Comparison of ENCODE assay signal across 15 cellular contexts in the genomic region with DNA sequence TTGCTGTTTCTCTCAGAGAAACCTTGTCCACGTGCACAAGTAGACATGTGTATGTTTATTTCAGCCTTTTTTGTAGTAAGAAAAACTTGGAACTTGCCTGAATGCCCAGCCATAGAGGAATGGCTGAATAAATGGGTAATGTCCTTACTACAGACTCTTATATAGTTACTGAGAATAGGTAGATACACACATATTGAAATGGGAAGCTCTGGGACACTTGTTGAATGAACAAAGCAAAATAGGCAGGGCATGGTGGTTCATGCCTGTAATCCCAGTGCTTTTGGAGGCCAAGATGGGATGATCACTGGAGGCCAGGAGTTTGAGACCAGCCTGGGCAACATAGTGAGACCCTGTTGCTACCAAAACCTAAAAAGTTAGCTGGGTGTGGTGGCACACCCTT. TPM values are rescaled to one million over a fixed set of nuclear protein-coding genes. Genes with fewer than 3 reads are reported as not detected.
A peak's percentile ranks its signal among the peaks of the same experiment; 100 is the strongest.
DNase-seq lines count a peak whose midpoint lies in the region; ATAC-seq and TF ChIP-seq lines count a peak whose summit lies in the region.
"Had no signal": no experiment of that assay in that cellular context is flagged by ENCODE, and none has a peak within 500 bp of the region (broad histone marks: within the 10 kb centered on the region; RNA-seq: fewer than 3 reads in every experiment).

No MANE protein-coding gene starts in this region.

- DNase-seq in SK-N-SH (no peak), adipocyte (ENCODE audit: low read depth) (no peak), nephron progenitor cell (no peak), DMS153 treated with DMSO at 0.1 percent for 48 hours (lab: John Stamatoyannopoulos, UW; ENCODE audit: unreplicated experiment) (no peak), erythroblast (lab: John Stamatoyannopoulos, UW) (no peak)
- DNase-seq: activated CD8-positive, alpha-beta memory T cell treated with anti-CD3 and anti-CD28 coated beads, Interleukin-2, amount 50 U/mL, for 4 hours; midbrain; NCI-H1930; NK-92 treated with Interleukin-12 subunit alpha and Interleukin-12 subunit beta, amount 100 ng/mL, for 24 hours had no signal

- peaks cover 18 to 20% (median 20%) of the 10 kb centered on the region in 3 donors for H3K4me1 Mint-ChIP-seq in IgD-negative memory B cell
- H3K4me1 Mint-ChIP-seq in nephron progenitor cell, result peaks cover 39% of the 10 kb centered on the region

- no peak overlapping the region for H3K9ac ChIP-seq in SK-N-SH
- peak overlapping the region; percentile 95 for H3K9ac ChIP-seq in adipocyte (ENCODE audit: low read length)

- 68% methylated on average over 1 of the region's 1 CpG for WGBS in SK-N-SH (ENCODE audit: low lambda C conversion rate)

- no peaks in the 10 kb centered on the region for H3K27me3 Mint-ChIP-seq in IgD-negative memory B cell
- peaks cover 12% of the 10 kb centered on the region for H3K27me3 Mint-ChIP-seq in nephron progenitor cell (ENCODE audit: low read depth, poor library complexity)

- no peak for TF ChIP-seq EP300 in SK-N-SH (IDR thresholded peaks at IDR 0.05; ENCODE audit: borderline replicate concordance in 1 of 2, low read depth in 1 of 2, low read length in 1 of 2)

- TF ChIP-seq POLR2A in erythroblast (IDR thresholded peaks at IDR 0.05; ENCODE audit: low read length), result no peak

- CTCF ChIA-PET in SK-N-SH (lab: Yijun Ruan, JAX), result interaction anchor here (0.9 to 11.5 kb wide), 4 partner anchors 19 to 113 kb away, joined by 3 to 142 read pairs (median 8); a partner anchor contains a TSS

- H3K36me3 Mint-ChIP-seq in IgD-negative memory B cell, result no peaks in the 10 kb centered on the region
- H3K36me3 Mint-ChIP-seq in nephron progenitor cell (ENCODE audit: low read depth), result peaks cover 40% of the 10 kb centered on the region

- H3K36me3 ChIP-seq in SK-N-SH (replicated peaks in 1 of 2; ENCODE audit: control insufficient read depth in 1 of 2, insufficient read depth in 2 of 2, low read length in 1 of 2) (peaks cover 28 to 43% of the 10 kb centered on the region in 2 experiments), adipocyte (ENCODE audit: control insufficient read depth, insufficient read depth, low read length, severe bottlenecking) (peaks cover 40% of the 10 kb centered on the region)

- no peaks in the 10 kb centered on the region for H4K20me1 ChIP-seq in SK-N-SH (ENCODE audit: insufficient read depth)

- no peak overlapping the region for H3K27ac ChIP-seq in SK-N-SH (ENCODE audit: low read depth in 2 of 2, low read length in 1 of 2)
- H3K27ac ChIP-seq: cardiac muscle cell had no signal

- ATAC-seq in SK-N-SH treated with all-trans-retinoic acid at 6 μM for 48 hours, result no peak
- ATAC-seq in GM19023 (IDR thresholded peaks at IDR 0.05; ENCODE audit: unreplicated experiment), result no peak
- ATAC-seq: esophagus mucosa had no signal

- no peaks in the 10 kb centered on the region for H3K9me2 ChIP-seq in SK-N-SH

- no peak for TF ChIP-seq RAD21 in SK-N-SH (IDR thresholded peaks at IDR 0.05; ENCODE audit: low read length)

- H3F3A ChIP-seq in SK-N-SH (replicated peaks; ENCODE audit: insufficient read depth), result peaks cover 7% of the 10 kb centered on the region

- peak overlapping the region in 1 of 2 experiments; percentile 96; a peak in 2 of 4 replicates for H3K4me3 ChIP-seq in SK-N-SH (ENCODE audit: low read depth in 2 of 2, low read length in 1 of 2)
- no peak overlapping the region for H3K4me3 ChIP-seq in adipocyte (ENCODE audit: low read length)
- H3K4me3 ChIP-seq: cardiac muscle cell had no signal

- H3K4me3 Mint-ChIP-seq in IgD-negative memory B cell (peak overlapping the region; percentile 87 to 97 (median 94)), nephron progenitor cell (peak overlapping the region; percentile 82)

- TF ChIP-seq CTCF in SK-N-SH (IDR thresholded peaks at IDR 0.05) (no peak), nephron progenitor cell (IDR thresholded peaks at IDR 0.05) (no peak)

- no peak overlapping the region for H2AFZ ChIP-seq in SK-N-SH (ENCODE audit: low read depth)

- H3K9me3 ChIP-seq in SK-N-SH, result no peaks in the 10 kb centered on the region
- H3K9me3 ChIP-seq in adipocyte (ENCODE audit: control insufficient read depth, low read length), result no peaks in the 10 kb centered on the region
- H3K9me3 ChIP-seq: thoracic aorta had no signal

- H3K27me3 ChIP-seq in SK-N-SH (ENCODE audit: insufficient read depth) (no peaks in the 10 kb centered on the region), adipocyte (replicated peaks; ENCODE audit: control insufficient read depth, insufficient read depth, low read length) (no peaks in the 10 kb centered on the region)
- H3K27me3 ChIP-seq: cardiac muscle cell had no signal

- H3K4me1 ChIP-seq in SK-N-SH (ENCODE audit: control insufficient read depth in 1 of 2, insufficient read depth in 2 of 2, low read depth in 1 of 2, low read length in 1 of 2), result peaks cover 7 to 24% of the 10 kb centered on the region in 2 experiments; a peak in 2 of 4 replicates
- H3K4me1 ChIP-seq in adipocyte (ENCODE audit: control insufficient read depth, insufficient read depth, low read length), result peaks cover 19% of the 10 kb centered on the region

- peaks cover 23% of the 10 kb centered on the region for H3K79me2 ChIP-seq in SK-N-SH (ENCODE audit: insufficient read depth)

- H3K4me2 ChIP-seq in SK-N-SH, result peak overlapping the region; percentile 92

- no peaks in the 10 kb centered on the region for H3K9me3 Mint-ChIP-seq in IgD-negative memory B cell
- H3K9me3 Mint-ChIP-seq in nephron progenitor cell, result no peaks in the 10 kb centered on the region

- peak overlapping the region in 2 of 3 donors; percentile 36 to 85 for H3K27ac Mint-ChIP-seq in IgD-negative memory B cell
- H3K27ac Mint-ChIP-seq in nephron progenitor cell, result no peak overlapping the region

- POLR2A ChIA-PET in SK-N-SH (lab: Yijun Ruan, JAX), result no interaction called here

TF ChIP-seq in SK-N-SH, 30 proteins besides CTCF, POLR2A, EP300 and RAD21 (continues in another document):
- TF ChIP-seq EZH2phosphoT487 (IDR thresholded peaks at IDR 0.05; ENCODE audit: borderline replicate concordance, low read depth), result no peak
- no peak for TF ChIP-seq TAF1 (IDR thresholded peaks at IDR 0.05; ENCODE audit: borderline replicate concordance, low read depth, low read length)
- no peak for TF ChIP-seq ELF1 (IDR thresholded peaks at IDR 0.05)
- TF ChIP-seq TCF12 (IDR thresholded peaks at IDR 0.05), result no peak
- TF ChIP-seq NRF1 (IDR thresholded peaks at IDR 0.05; ENCODE audit: low read depth, low read length), result no peak
- TF ChIP-seq GATA2 (CRISPR knock-in tag; IDR thresholded peaks at IDR 0.05), result no peak
- TF ChIP-seq, protein P1, sequence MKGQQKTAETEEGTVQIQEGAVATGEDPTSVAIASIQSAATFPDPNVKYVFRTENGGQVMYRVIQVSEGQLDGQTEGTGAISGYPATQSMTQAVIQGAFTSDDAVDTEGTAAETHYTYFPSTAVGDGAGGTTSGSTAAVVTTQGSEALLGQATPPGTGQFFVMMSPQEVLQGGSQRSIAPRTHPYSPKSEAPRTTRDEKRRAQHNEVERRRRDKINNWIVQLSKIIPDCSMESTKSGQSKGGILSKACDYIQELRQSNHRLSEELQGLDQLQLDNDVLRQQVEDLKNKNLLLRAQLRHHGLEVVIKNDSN (IDR thresholded peaks at IDR 0.05; ENCODE audit: borderline replicate concordance, low read depth), result no peak
- TF ChIP-seq CHD2 (IDR thresholded peaks at IDR 0.05; ENCODE audit: low read length, partially characterized antibody), result no peak
- no peak for TF ChIP-seq RXRA (IDR thresholded peaks at IDR 0.05; ENCODE audit: borderline replicate concordance, low read depth)

TF ChIP-seq in SK-N-SH treated with all-trans-retinoic acid at 6 μM for 48 hours, 23 proteins besides CTCF, POLR2A, EP300 and RAD21 (continues in another document):
- TF ChIP-seq, protein P2, sequence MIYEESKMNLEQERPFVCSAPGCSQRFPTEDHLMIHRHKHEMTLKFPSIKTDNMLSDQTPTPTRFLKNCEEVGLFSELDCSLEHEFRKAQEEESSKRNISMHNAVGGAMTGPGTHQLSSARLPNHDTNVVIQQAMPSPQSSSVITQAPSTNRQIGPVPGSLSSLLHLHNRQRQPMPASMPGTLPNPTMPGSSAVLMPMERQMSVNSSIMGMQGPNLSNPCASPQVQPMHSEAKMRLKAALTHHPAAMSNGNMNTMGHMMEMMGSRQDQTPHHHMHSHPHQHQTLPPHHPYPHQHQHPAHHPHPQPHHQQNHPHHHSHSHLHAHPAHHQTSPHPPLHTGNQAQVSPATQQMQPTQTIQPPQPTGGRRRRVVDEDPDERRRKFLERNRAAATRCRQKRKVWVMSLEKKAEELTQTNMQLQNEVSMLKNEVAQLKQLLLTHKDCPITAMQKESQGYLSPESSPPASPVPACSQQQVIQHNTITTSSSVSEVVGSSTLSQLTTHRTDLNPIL (CRISPR knock-in tag; IDR thresholded peaks at IDR 0.05; ENCODE audit: low read depth), result no peak

RNA-seq across cellular contexts. Expression of a gene that starts 1.7 kb away (rescaled TPM):
- polyA plus RNA-seq in SK-N-SH (2012; rRNA removed), result 85.1 and 89.4 TPM in 2 replicates
- 33.2 and 50.5 TPM in 2 replicates for polyA plus RNA-seq in SK-N-SH (2012; cell fraction: cytosol; rRNA removed)
- 142 and 150 TPM in 2 replicates for polyA plus RNA-seq in SK-N-SH (2012; cell fraction: nucleus; rRNA removed)
- polyA plus RNA-seq in IgD-negative memory B cell, result 65.3 TPM

RNA-seq across cellular contexts. Expression of a gene that starts 4.5 kb away (rescaled TPM):
- 24.2 and 25.8 TPM in 2 replicates for polyA plus RNA-seq in SK-N-SH (2012; rRNA removed)
- polyA plus RNA-seq in SK-N-SH (2012; cell fraction: cytosol; rRNA removed), result 16.3 and 19.5 TPM in 2 replicates
- 21.2 and 21.5 TPM in 2 replicates for polyA plus RNA-seq in SK-N-SH (2012; cell fraction: nucleus; rRNA removed)
- polyA plus RNA-seq in IgD-negative memory B cell, result 29.4 TPM

RNA-seq across cellular contexts. Expression of a gene that starts 17.9 kb away (rescaled TPM):
- 19.5 and 21.2 TPM in 2 replicates for polyA plus RNA-seq in SK-N-SH (2012; rRNA removed)
- polyA plus RNA-seq in SK-N-SH (2012; cell fraction: cytosol; rRNA removed), result 11.2 and 13.3 TPM in 2 replicates
- 85.9 and 108 TPM in 2 replicates for polyA plus RNA-seq in SK-N-SH (2012; cell fraction: nucleus; rRNA removed)
- polyA plus RNA-seq in IgD-negative memory B cell, result 6.0 TPM

RNA-seq across cellular contexts. Expression of a gene that starts 33.7 kb away (rescaled TPM):
- 25.6 and 35.0 TPM in 2 replicates for polyA plus RNA-seq in SK-N-SH (2012; rRNA removed)
- polyA plus RNA-seq in SK-N-SH (2012; cell fraction: cytosol; rRNA removed), result 10.6 and 15.5 TPM in 2 replicates
- polyA plus RNA-seq in SK-N-SH (2012; cell fraction: nucleus; rRNA removed), result 159 and 164 TPM in 2 replicates
- polyA plus RNA-seq in IgD-negative memory B cell, result 9.1 TPM

RNA-seq across cellular contexts. Expression of a gene that starts 52.5 kb away (rescaled TPM):
- polyA plus RNA-seq in SK-N-SH (2012; rRNA removed) (0.03 and 0.13 TPM in 2 replicates), IgD-negative memory B cell (7.7 TPM)
- polyA plus RNA-seq in SK-N-SH (2012; cell fraction: cytosol; rRNA removed), result 0.03 and 0.04 TPM in 2 replicates
- polyA plus RNA-seq in SK-N-SH (2012; cell fraction: nucleus; rRNA removed), result 0.23 and 0.48 TPM in 2 replicates
